In the genomic region with DNA sequence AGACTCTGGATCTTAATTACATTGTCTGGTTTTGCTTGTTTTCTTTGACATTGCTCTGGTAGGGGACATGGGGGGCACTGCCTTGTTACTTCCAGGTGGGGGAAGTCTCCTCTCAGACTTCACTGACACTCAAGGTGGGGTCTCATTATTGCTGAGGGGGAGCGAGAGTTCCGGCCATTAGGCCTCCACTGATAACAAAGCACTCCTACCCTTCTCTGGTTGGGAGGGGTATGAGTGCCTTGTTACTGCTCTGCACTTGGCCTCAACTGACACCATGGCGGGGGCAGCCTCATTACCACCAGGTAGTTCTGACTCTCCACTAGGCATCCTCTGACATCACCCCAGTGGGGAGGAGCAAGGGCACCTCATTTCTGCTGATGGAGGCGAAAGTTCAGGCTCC, we compare ENCODE assay signal across 2 cellular contexts.
TF ChIP-seq lines count a peak whose summit lies in the region.

No MANE protein-coding gene starts in this region.

TF ChIP-seq in K562, 482 proteins besides CTCF, POLR2A, EP300 and RAD21 (continues in another document):
- TF ChIP-seq ZNF316 (IDR thresholded peaks at IDR 0.05): peak; percentile 57
- TF ChIP-seq, protein P1, sequence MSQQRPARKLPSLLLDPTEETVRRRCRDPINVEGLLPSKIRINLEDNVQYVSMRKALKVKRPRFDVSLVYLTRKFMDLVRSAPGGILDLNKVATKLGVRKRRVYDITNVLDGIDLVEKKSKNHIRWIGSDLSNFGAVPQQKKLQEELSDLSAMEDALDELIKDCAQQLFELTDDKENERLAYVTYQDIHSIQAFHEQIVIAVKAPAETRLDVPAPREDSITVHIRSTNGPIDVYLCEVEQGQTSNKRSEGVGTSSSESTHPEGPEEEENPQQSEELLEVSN (IDR thresholded peaks at IDR 0.05; ENCODE audit: borderline replicate concordance in 1 of 2, extremely low read depth in 1 of 2, insufficient read depth in 1 of 2, insufficient read length in 1 of 2, low read depth in 1 of 2, low read length in 1 of 2, poor library complexity in 1 of 2, severe bottlenecking in 1 of 2): peak in 1 of 2 experiments; percentile 11
- TF ChIP-seq FIP1L1 (IDR thresholded peaks at IDR 0.05; ENCODE audit: low read depth, low read length, poor library complexity, severe bottlenecking): no peak
- TF ChIP-seq ETV1 (tag; conservative IDR thresholded peaks at IDR 0.05; ENCODE audit: low read depth): peak; percentile 70
- TF ChIP-seq CBFA2T3 (IDR thresholded peaks at IDR 0.05): peak; percentile 62
- TF ChIP-seq ZKSCAN8 (CRISPR knock-in tag; IDR thresholded peaks at IDR 0.05): no peak
- peak; percentile 58 for TF ChIP-seq ARID1B (IDR thresholded peaks at IDR 0.05)
- peak; percentile 32; the same call in 1 of the 2 replicates for TF ChIP-seq TCF3 (CRISPR knock-in tag; IDR thresholded peaks at IDR 0.05)
- TF ChIP-seq TAL1 (IDR thresholded peaks at IDR 0.05): peak; percentile 25; the same call in 1 of the 2 replicates
- no peak for TF ChIP-seq FOXK2 (conservative IDR thresholded peaks at IDR 0.05 in 1 of 2, IDR thresholded peaks at IDR 0.05 in 1 of 2; ENCODE audit: low read depth in 2 of 2)
- TF ChIP-seq, protein P2, sequence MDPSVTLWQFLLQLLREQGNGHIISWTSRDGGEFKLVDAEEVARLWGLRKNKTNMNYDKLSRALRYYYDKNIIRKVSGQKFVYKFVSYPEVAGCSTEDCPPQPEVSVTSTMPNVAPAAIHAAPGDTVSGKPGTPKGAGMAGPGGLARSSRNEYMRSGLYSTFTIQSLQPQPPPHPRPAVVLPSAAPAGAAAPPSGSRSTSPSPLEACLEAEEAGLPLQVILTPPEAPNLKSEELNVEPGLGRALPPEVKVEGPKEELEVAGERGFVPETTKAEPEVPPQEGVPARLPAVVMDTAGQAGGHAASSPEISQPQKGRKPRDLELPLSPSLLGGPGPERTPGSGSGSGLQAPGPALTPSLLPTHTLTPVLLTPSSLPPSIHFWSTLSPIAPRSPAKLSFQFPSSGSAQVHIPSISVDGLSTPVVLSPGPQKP (CRISPR knock-in tag; IDR thresholded peaks at IDR 0.05): no peak
- TF ChIP-seq, protein P3, sequence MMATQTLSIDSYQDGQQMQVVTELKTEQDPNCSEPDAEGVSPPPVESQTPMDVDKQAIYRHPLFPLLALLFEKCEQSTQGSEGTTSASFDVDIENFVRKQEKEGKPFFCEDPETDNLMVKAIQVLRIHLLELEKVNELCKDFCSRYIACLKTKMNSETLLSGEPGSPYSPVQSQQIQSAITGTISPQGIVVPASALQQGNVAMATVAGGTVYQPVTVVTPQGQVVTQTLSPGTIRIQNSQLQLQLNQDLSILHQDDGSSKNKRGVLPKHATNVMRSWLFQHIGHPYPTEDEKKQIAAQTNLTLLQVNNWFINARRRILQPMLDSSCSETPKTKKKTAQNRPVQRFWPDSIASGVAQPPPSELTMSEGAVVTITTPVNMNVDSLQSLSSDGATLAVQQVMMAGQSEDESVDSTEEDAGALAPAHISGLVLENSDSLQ (IDR thresholded peaks at IDR 0.05): no peak
- TF ChIP-seq DPF2 (IDR thresholded peaks at IDR 0.05): peak; percentile 57
- TF ChIP-seq BRD9 (IDR thresholded peaks at IDR 0.05; ENCODE audit: low read depth, partially characterized antibody): no peak
- TF ChIP-seq ZSCAN29 (IDR thresholded peaks at IDR 0.05): no peak
- TF ChIP-seq EGR1 (conservative IDR thresholded peaks at IDR 0.05): peak; percentile 23; the same call in 1 of the 2 replicates
- TF ChIP-seq C11orf30 (IDR thresholded peaks at IDR 0.05; ENCODE audit: low read depth): 0 out of 2 replicates have a peak, but pooled peaks have one; percentile 5
- no peak for TF ChIP-seq RBM39 (optimal IDR thresholded peaks at IDR 0.05; ENCODE audit: low read depth, low read length)
- no peak for TF ChIP-seq ETS2 (tag; IDR thresholded peaks at IDR 0.05; ENCODE audit: borderline replicate concordance, poor library complexity, severe bottlenecking)
- peak; percentile 61; the same call in 1 of the 2 replicates for TF ChIP-seq ZBTB7A (IDR thresholded peaks at IDR 0.05; ENCODE audit: borderline replicate concordance, control insufficient read depth, low read depth, low read length)
- no peak for TF ChIP-seq ZEB2 (IDR thresholded peaks at IDR 0.05)
- TF ChIP-seq CBFA2T2 (conservative IDR thresholded peaks at IDR 0.05): 0 out of 2 replicates have a peak, but pooled peaks have one; percentile 20
- TF ChIP-seq YBX1 (IDR thresholded peaks at IDR 0.05): no peak
- TF ChIP-seq EHMT2 (IDR thresholded peaks at IDR 0.05): no peak
- TF ChIP-seq, protein P4, sequence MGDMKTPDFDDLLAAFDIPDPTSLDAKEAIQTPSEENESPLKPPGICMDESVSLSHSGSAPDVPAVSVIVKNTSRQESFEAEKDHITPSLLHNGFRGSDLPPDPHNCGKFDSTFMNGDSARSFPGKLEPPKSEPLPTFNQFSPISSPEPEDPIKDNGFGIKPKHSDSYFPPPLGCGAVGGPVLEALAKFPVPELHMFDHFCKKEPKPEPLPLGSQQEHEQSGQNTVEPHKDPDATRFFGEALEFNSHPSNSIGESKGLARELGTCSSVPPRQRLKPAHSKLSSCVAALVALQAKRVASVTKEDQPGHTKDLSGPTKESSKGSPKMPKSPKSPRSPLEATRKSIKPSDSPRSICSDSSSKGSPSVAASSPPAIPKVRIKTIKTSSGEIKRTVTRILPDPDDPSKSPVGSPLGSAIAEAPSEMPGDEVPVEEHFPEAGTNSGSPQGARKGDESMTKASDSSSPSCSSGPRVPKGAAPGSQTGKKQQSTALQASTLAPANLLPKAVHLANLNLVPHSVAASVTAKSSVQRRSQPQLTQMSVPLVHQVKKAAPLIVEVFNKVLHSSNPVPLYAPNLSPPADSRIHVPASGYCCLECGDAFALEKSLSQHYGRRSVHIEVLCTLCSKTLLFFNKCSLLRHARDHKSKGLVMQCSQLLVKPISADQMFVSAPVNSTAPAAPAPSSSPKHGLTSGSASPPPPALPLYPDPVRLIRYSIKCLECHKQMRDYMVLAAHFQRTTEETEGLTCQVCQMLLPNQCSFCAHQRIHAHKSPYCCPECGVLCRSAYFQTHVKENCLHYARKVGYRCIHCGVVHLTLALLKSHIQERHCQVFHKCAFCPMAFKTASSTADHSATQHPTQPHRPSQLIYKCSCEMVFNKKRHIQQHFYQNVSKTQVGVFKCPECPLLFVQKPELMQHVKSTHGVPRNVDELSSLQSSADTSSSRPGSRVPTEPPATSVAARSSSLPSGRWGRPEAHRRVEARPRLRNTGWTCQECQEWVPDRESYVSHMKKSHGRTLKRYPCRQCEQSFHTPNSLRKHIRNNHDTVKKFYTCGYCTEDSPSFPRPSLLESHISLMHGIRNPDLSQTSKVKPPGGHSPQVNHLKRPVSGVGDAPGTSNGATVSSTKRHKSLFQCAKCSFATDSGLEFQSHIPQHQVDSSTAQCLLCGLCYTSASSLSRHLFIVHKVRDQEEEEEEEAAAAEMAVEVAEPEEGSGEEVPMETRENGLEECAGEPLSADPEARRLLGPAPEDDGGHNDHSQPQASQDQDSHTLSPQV (IDR thresholded peaks at IDR 0.05): 0 out of 2 replicates have a peak, but pooled peaks have one; percentile 32
- TF ChIP-seq, protein P5, sequence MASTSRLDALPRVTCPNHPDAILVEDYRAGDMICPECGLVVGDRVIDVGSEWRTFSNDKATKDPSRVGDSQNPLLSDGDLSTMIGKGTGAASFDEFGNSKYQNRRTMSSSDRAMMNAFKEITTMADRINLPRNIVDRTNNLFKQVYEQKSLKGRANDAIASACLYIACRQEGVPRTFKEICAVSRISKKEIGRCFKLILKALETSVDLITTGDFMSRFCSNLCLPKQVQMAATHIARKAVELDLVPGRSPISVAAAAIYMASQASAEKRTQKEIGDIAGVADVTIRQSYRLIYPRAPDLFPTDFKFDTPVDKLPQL (IDR thresholded peaks at IDR 0.05; ENCODE audit: extremely low read depth, insufficient read length): no peak

TF ChIP-seq in H1, 55 proteins besides CTCF, POLR2A, EP300 and RAD21:
- TF ChIP-seq HDAC2 (IDR thresholded peaks at IDR 0.05; ENCODE audit: borderline replicate concordance in 1 of 2, low read depth in 2 of 2, low read length in 2 of 2) (no peak), EGR1 (IDR thresholded peaks at IDR 0.05; ENCODE audit: borderline replicate concordance, low read depth, low read length) (no peak), ASH2L (IDR thresholded peaks at IDR 0.05; ENCODE audit: low read length) (no peak), POU5F1 (IDR thresholded peaks at IDR 0.05; ENCODE audit: low read depth, low read length) (no peak), CBX5 (IDR thresholded peaks at IDR 0.05; ENCODE audit: low read depth, low read length) (no peak), CBX8 (IDR thresholded peaks at IDR 0.05; ENCODE audit: borderline replicate concordance, low read depth, low read length) (no peak), BRCA1 (IDR thresholded peaks at IDR 0.05; ENCODE audit: low read depth, low read length) (no peak), TCF12 (IDR thresholded peaks at IDR 0.05; ENCODE audit: low read depth, low read length) (no peak), FOSL1 (IDR thresholded peaks at IDR 0.05; ENCODE audit: insufficient read depth, low read depth, low read length) (no peak), KDM5A (IDR thresholded peaks at IDR 0.05; ENCODE audit: low read length) (no peak), RFX5 (IDR thresholded peaks at IDR 0.05; ENCODE audit: borderline replicate concordance, low read depth, low read length) (no peak), HDAC6 (IDR thresholded peaks at IDR 0.05; ENCODE audit: low read depth, low read length) (no peak), MAFK (IDR thresholded peaks at IDR 0.05; ENCODE audit: low read depth, low read length) (no peak), RBBP5 (IDR thresholded peaks at IDR 0.05; ENCODE audit: borderline replicate concordance, low read depth, low read length) (no peak), POLR2AphosphoS5 (IDR thresholded peaks at IDR 0.05; ENCODE audit: low read depth, low read length) (no peak), SP1 (IDR thresholded peaks at IDR 0.05; ENCODE audit: low read depth, low read length) (no peak)
- TF ChIP-seq, protein P6, sequence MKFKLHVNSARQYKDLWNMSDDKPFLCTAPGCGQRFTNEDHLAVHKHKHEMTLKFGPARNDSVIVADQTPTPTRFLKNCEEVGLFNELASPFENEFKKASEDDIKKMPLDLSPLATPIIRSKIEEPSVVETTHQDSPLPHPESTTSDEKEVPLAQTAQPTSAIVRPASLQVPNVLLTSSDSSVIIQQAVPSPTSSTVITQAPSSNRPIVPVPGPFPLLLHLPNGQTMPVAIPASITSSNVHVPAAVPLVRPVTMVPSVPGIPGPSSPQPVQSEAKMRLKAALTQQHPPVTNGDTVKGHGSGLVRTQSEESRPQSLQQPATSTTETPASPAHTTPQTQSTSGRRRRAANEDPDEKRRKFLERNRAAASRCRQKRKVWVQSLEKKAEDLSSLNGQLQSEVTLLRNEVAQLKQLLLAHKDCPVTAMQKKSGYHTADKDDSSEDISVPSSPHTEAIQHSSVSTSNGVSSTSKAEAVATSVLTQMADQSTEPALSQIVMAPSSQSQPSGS (IDR thresholded peaks at IDR 0.05; ENCODE audit: low read length): no peak
- TF ChIP-seq, protein P7, sequence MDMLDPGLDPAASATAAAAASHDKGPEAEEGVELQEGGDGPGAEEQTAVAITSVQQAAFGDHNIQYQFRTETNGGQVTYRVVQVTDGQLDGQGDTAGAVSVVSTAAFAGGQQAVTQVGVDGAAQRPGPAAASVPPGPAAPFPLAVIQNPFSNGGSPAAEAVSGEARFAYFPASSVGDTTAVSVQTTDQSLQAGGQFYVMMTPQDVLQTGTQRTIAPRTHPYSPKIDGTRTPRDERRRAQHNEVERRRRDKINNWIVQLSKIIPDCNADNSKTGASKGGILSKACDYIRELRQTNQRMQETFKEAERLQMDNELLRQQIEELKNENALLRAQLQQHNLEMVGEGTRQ (IDR thresholded peaks at IDR 0.05; ENCODE audit: low read length): no peak
- TF ChIP-seq, protein P8, sequence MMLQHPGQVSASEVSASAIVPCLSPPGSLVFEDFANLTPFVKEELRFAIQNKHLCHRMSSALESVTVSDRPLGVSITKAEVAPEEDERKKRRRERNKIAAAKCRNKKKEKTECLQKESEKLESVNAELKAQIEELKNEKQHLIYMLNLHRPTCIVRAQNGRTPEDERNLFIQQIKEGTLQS (IDR thresholded peaks at IDR 0.05; ENCODE audit: insufficient read depth, low read depth, low read length): no peak
- TF ChIP-seq, protein P1 (IDR thresholded peaks at IDR 0.05): no peak
TF ChIP-seq in H1: peak in this region for 0.
